ENCODE assay signal across 7 cellular contexts in the genomic region with DNA sequence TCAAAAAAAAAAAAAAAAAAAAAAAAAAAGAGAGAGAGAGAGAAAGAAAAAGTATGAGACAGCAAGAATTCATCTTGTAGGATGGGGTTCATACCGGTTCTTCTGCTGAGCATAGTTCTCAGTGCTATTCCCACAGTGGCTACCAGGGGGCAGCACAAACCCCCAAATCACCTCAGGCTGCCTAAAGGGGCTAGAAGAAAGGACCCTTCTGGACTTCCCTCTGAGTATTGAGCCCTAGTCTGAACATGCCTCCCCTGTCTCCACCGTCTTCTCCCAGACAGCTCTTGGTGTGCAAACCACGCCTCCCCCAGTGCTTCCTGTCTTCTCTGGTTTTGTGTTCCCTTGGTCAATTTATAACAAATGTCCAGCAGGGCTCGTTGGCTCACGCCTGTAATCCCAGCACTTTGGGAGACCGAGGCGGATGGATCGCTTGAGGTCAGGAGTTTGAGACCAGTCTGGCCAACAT. TPM values are rescaled to one million over a fixed set of nuclear protein-coding genes. Genes with fewer than 3 reads are reported as not detected.
A peak's percentile ranks its signal among the peaks of the same experiment; 100 is the strongest.
DNase-seq lines count a peak whose midpoint lies in the region; ATAC-seq and TF ChIP-seq lines count a peak whose summit lies in the region.

No MANE protein-coding gene starts in this region.

- peak; percentile 94 for TF ChIP-seq CTCF in GM12872 (IDR thresholded peaks at IDR 0.05; ENCODE audit: insufficient read depth, low read depth, low read length)

- ATAC-seq in HG02852 (IDR thresholded peaks at IDR 0.05; ENCODE audit: unreplicated experiment): no peak

- intact Hi-C loops in posterior vena cava (cut with DNase I): loop anchor here in 1 of 2 donors (10.0 kb wide), 1 partner anchor 145 kb away; the partner anchor contains the start of gene GPR84

- DNase-seq in M059J (ENCODE audit: low read depth): peak; percentile 74
- peak; percentile 88 for DNase-seq in SK-N-DZ (ENCODE audit: low spot score)
- peak; percentile 23 to 49 (median 30) for DNase-seq in activated naive CD4-positive, alpha-beta T cell (lab: John Stamatoyannopoulos, UW)
- peak; percentile 75 for DNase-seq in globus pallidus (ENCODE audit: low spot score)
- peak; percentile 80 for DNase-seq in posterior vena cava (ENCODE audit: low spot score)

RNA-seq across cellular contexts. Expression of gene SMUG1, which starts 31.3 kb away (rescaled TPM):
- 36.9 and 38.2 TPM in 2 replicates for total RNA-seq in M059J (2014; rRNA removed; shearing (Covaris generic))
- polyA plus RNA-seq in SK-N-DZ (2014; cell fraction: cytosol; rRNA removed): 95.4 and 103 TPM in 2 replicates
- 44.5 and 62.6 TPM in 2 replicates for polyA plus RNA-seq in SK-N-DZ (2014; cell fraction: nucleus; rRNA removed)
- total RNA-seq in posterior vena cava: 10 to 100 TPM; 21.2 to 25.7 TPM

RNA-seq across cellular contexts. Expression of gene CBX5, which starts 59.8 kb away (rescaled TPM):
- 37.0 and 63.1 TPM in 2 replicates for total RNA-seq in M059J (2014; rRNA removed; shearing (Covaris generic))
- polyA plus RNA-seq in SK-N-DZ (2014; cell fraction: cytosol; rRNA removed): 64.8 and 65.8 TPM in 2 replicates
- polyA plus RNA-seq in SK-N-DZ (2014; cell fraction: nucleus; rRNA removed): 27.8 and 50.7 TPM in 2 replicates
- total RNA-seq in posterior vena cava: 10 to 100 TPM; 46.2 to 56.2 TPM

Comparison
In these comparisons a context has a peak if more than half of its experiments do, and no peak if none do; other contexts are left out.
1. DNase-seq: peak in every context shown above with its lines; median percentile 88 in SK-N-DZ; 80 in posterior vena cava; 75 in globus pallidus; 74 in M059J; 30 in activated naive CD4-positive, alpha-beta T cell.